In the genomic region with DNA sequence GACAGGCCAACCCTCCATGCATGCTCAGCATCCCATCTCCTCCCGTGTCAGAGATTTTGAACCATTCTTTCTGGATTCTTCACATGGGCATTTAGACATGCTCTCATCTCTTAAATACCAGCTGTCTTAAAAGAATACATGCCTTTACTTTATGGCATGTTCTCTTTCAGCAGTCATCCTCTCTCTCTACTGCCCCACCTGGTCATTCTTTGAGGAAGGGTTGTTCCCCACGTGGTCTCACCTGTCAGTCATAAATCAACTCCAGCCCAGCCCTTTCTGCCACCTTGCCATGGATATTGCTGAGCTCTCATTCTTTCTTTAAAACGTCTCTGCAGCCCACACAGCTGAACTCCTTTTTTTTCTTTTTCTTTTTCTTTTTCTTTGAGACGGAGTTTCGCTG, we compare ENCODE assay signal across 8 cellular contexts.
A peak's percentile ranks its signal among the peaks of the same experiment; 100 is the strongest.
DNase-seq lines count a peak whose midpoint lies in the region; ATAC-seq and TF ChIP-seq lines count a peak whose summit lies in the region.

No MANE protein-coding gene starts in this region.

- H3K9ac ChIP-seq in colonic mucosa (ENCODE audit: low read depth in 2 of 2, low read length in 2 of 2), result no peak overlapping the region
- no peak overlapping the region for H3K9ac ChIP-seq in subcutaneous abdominal adipose tissue (ENCODE audit: low read length in 5 of 5)

- H3K36me3 Mint-ChIP-seq in activated naive CD8-positive, alpha-beta T cell treated with anti-CD3 and anti-CD28 coated beads for 36 hours, result peaks cover 8% of the 10 kb centered on the region
- no peaks in the 10 kb centered on the region for H3K36me3 Mint-ChIP-seq in activated naive CD8-positive, alpha-beta T cell treated with anti-CD3 and anti-CD28 coated beads, Interleukin-2, amount 50 U/mL, for 24 hours (ENCODE audit: low read depth)

- H3K9me3 Mint-ChIP-seq in activated naive CD8-positive, alpha-beta T cell treated with anti-CD3 and anti-CD28 coated beads for 36 hours, result no peaks in the 10 kb centered on the region
- H3K9me3 Mint-ChIP-seq in activated naive CD8-positive, alpha-beta T cell treated with anti-CD3 and anti-CD28 coated beads, Interleukin-2, amount 50 U/mL, for 24 hours, result no peaks in the 10 kb centered on the region

- H3K27me3 Mint-ChIP-seq in activated naive CD8-positive, alpha-beta T cell treated with anti-CD3 and anti-CD28 coated beads for 36 hours, result no peaks in the 10 kb centered on the region
- H3K27me3 Mint-ChIP-seq in activated naive CD8-positive, alpha-beta T cell treated with anti-CD3 and anti-CD28 coated beads, Interleukin-2, amount 50 U/mL, for 24 hours, result no peaks in the 10 kb centered on the region

- H3K4me3 Mint-ChIP-seq in activated naive CD8-positive, alpha-beta T cell treated with anti-CD3 and anti-CD28 coated beads for 36 hours, result no peak overlapping the region
- no peak overlapping the region for H3K4me3 Mint-ChIP-seq in activated naive CD8-positive, alpha-beta T cell treated with anti-CD3 and anti-CD28 coated beads, Interleukin-2, amount 50 U/mL, for 24 hours

- peaks cover 3% of the 10 kb centered on the region for H3K4me1 Mint-ChIP-seq in activated naive CD8-positive, alpha-beta T cell treated with anti-CD3 and anti-CD28 coated beads for 36 hours
- H3K4me1 Mint-ChIP-seq in activated naive CD8-positive, alpha-beta T cell treated with anti-CD3 and anti-CD28 coated beads, Interleukin-2, amount 50 U/mL, for 24 hours, result no peaks in the 10 kb centered on the region

- H3K4me1 ChIP-seq in colonic mucosa, result no peaks in the 10 kb centered on the region
- H3K4me1 ChIP-seq in subcutaneous abdominal adipose tissue (ENCODE audit: control insufficient read depth in 5 of 5, insufficient read depth in 5 of 5, low read length in 5 of 5), result peaks cover 2 to 41% (median 20%) of the 10 kb centered on the region in 5 donors

- H3K27me3 ChIP-seq in colonic mucosa (no peaks in the 10 kb centered on the region), subcutaneous abdominal adipose tissue (ENCODE audit: control insufficient read depth in 5 of 5, insufficient read depth in 4 of 5, low read length in 5 of 5) (no peaks in the 10 kb centered on the region)

- H3K9me3 ChIP-seq in colonic mucosa, result no peaks in the 10 kb centered on the region
- no peaks in the 10 kb centered on the region for H3K9me3 ChIP-seq in subcutaneous abdominal adipose tissue (ENCODE audit: control insufficient read depth in 5 of 5, low read length in 5 of 5)

- no peak for TF ChIP-seq CTCF in colonic mucosa (IDR thresholded peaks at IDR 0.05)

- DNase-seq in activated naive CD8-positive, alpha-beta T cell treated with anti-CD3 and anti-CD28 coated beads for 36 hours, result peak; percentile 4
- DNase-seq in activated naive CD8-positive, alpha-beta T cell treated with anti-CD3 and anti-CD28 coated beads, Interleukin-2, amount 50 U/mL, for 24 hours, result no peak
- DNase-seq in colonic mucosa (peak; percentile 45), EL (no peak), NCI-H2029 treated with DMSO at 0.1 percent for 48 hours (lab: John Stamatoyannopoulos, UW) (no peak)

- H3K27ac ChIP-seq in colonic mucosa, result no peak overlapping the region
- peak overlapping the region; percentile 15 for H3K27ac ChIP-seq in subcutaneous abdominal adipose tissue (ENCODE audit: low read depth, low read length)

- H3K36me3 ChIP-seq in colonic mucosa, result no peaks in the 10 kb centered on the region
- peaks cover 0 to 6% (median 0%) of the 10 kb centered on the region in 5 donors for H3K36me3 ChIP-seq in subcutaneous abdominal adipose tissue (ENCODE audit: control insufficient read depth in 5 of 5, insufficient read depth in 5 of 5, low read length in 5 of 5)

- ATAC-seq in activated naive CD8-positive, alpha-beta T cell treated with anti-CD3 and anti-CD28 coated beads, Interleukin-2, amount 50 U/mL, for 24 hours, result no peak
- ATAC-seq in HG03521 (IDR thresholded peaks at IDR 0.05; ENCODE audit: unreplicated experiment), result peak; percentile 40
- ATAC-seq in GM18520 (IDR thresholded peaks at IDR 0.05; ENCODE audit: unreplicated experiment), result no peak

- no peak overlapping the region for H3K27ac Mint-ChIP-seq in activated naive CD8-positive, alpha-beta T cell treated with anti-CD3 and anti-CD28 coated beads for 36 hours
- H3K27ac Mint-ChIP-seq in activated naive CD8-positive, alpha-beta T cell treated with anti-CD3 and anti-CD28 coated beads, Interleukin-2, amount 50 U/mL, for 24 hours, result no peak overlapping the region

- intact Hi-C loops in colonic mucosa (cut with DNase I), result no loop called here

- no peak overlapping the region for H3K4me3 ChIP-seq in colonic mucosa
- H3K4me3 ChIP-seq in subcutaneous abdominal adipose tissue (ENCODE audit: low read depth in 1 of 5, low read length in 5 of 5), result no peak overlapping the region

Comparison
In these comparisons a context has a peak if more than half of its experiments do, and no peak if none do; other contexts are left out.
1. DNase-seq: peak in activated naive CD8-positive, alpha-beta T cell treated with anti-CD3 and anti-CD28 coated beads for 36 hours (single experiment) and colonic mucosa (single experiment); none in activated naive CD8-positive, alpha-beta T cell treated with anti-CD3 and anti-CD28 coated beads, Interleukin-2, amount 50 U/mL, for 24 hours (single experiment), EL (single experiment) and NCI-H2029 treated with DMSO at 0.1 percent for 48 hours (single experiment).